Comparison of ENCODE assay signal across 1 cellular context in the genomic region with DNA sequence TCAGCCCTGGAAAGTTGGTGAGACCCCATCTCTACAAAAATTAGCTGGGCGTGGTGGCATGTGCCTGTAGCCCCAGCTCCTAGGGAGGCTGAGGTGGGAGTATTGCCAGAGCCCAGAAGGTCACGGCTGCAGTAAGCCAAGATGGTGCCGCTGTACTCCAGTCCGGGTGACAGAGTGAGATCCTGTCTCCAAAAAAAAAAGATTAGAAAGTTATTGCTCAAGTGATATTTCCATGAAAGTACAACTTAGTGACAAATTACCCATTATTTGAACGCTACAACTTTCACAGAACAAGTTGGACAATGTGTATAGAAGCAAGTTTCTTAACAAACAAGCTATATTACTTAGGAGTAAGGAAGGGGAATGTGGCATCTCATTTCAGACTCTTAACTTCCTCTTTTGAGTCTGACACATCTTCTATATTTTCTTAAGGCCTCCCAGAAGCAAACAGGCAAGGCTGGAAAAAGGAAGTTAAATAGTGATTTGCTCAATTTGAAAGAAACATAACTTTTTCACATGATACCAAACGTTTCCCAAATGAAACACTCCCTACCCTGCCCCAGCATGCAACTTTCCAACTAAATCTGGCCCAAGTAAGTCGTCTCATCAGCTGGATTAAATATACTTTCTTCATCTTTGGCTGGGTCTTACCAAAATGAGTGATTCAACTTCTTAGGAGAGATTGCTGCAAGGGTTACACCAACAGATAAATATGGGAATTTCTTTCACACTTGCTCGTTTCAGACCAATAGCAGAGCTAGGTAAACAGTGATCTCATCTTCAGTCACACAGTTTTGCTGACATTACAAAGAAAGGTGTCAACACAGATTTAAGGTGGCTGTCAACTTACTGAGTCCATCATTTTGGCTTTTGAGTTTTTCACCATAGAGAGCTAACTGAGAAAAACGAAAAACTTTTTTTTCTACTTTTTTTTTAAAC.
TF ChIP-seq lines count a peak whose summit lies in the region.

No MANE protein-coding gene starts in this region.

TF ChIP-seq in K562, 482 proteins besides CTCF, POLR2A, EP300 and RAD21 (continued from another document and continues in another):
- TF ChIP-seq, protein P1, sequence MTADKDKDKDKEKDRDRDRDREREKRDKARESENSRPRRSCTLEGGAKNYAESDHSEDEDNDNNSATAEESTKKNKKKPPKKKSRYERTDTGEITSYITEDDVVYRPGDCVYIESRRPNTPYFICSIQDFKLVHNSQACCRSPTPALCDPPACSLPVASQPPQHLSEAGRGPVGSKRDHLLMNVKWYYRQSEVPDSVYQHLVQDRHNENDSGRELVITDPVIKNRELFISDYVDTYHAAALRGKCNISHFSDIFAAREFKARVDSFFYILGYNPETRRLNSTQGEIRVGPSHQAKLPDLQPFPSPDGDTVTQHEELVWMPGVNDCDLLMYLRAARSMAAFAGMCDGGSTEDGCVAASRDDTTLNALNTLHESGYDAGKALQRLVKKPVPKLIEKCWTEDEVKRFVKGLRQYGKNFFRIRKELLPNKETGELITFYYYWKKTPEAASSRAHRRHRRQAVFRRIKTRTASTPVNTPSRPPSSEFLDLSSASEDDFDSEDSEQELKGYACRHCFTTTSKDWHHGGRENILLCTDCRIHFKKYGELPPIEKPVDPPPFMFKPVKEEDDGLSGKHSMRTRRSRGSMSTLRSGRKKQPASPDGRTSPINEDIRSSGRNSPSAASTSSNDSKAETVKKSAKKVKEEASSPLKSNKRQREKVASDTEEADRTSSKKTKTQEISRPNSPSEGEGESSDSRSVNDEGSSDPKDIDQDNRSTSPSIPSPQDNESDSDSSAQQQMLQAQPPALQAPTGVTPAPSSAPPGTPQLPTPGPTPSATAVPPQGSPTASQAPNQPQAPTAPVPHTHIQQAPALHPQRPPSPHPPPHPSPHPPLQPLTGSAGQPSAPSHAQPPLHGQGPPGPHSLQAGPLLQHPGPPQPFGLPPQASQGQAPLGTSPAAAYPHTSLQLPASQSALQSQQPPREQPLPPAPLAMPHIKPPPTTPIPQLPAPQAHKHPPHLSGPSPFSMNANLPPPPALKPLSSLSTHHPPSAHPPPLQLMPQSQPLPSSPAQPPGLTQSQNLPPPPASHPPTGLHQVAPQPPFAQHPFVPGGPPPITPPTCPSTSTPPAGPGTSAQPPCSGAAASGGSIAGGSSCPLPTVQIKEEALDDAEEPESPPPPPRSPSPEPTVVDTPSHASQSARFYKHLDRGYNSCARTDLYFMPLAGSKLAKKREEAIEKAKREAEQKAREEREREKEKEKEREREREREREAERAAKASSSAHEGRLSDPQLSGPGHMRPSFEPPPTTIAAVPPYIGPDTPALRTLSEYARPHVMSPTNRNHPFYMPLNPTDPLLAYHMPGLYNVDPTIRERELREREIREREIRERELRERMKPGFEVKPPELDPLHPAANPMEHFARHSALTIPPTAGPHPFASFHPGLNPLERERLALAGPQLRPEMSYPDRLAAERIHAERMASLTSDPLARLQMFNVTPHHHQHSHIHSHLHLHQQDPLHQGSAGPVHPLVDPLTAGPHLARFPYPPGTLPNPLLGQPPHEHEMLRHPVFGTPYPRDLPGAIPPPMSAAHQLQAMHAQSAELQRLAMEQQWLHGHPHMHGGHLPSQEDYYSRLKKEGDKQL (CRISPR knock-in tag; IDR thresholded peaks at IDR 0.05; ENCODE audit: borderline replicate concordance): no peak
- TF ChIP-seq CEBPZ (IDR thresholded peaks at IDR 0.05; ENCODE audit: borderline replicate concordance, low read depth, low read length) (no peak), SRSF1 (IDR thresholded peaks at IDR 0.05; ENCODE audit: low read depth, low read length) (no peak), ZNF785 (CRISPR knock-in tag; IDR thresholded peaks at IDR 0.05) (no peak), MTA3 (IDR thresholded peaks at IDR 0.05; ENCODE audit: borderline replicate concordance) (0 out of 2 replicates have a peak, but pooled peaks have one; percentile 25), ZNF174 (CRISPR knock-in tag; IDR thresholded peaks at IDR 0.05) (no peak), ZNF668 (CRISPR knock-in tag; IDR thresholded peaks at IDR 0.05) (no peak), FOS (IDR thresholded peaks at IDR 0.05; ENCODE audit: extremely low read depth, insufficient read length) (no peak), RB1 (IDR thresholded peaks at IDR 0.05; ENCODE audit: low read depth) (no peak), MAFG (tag; conservative IDR thresholded peaks at IDR 0.05) (peak; percentile 42), POLR2H (tag; IDR thresholded peaks at IDR 0.05; ENCODE audit: low read depth) (no peak; the same call in none of the 2 replicates), SRF (CRISPR knock-in tag; IDR thresholded peaks at IDR 0.05) (no peak), GTF3C2 (IDR thresholded peaks at IDR 0.05; ENCODE audit: borderline replicate concordance, extremely low read depth, insufficient read length) (no peak), ZKSCAN1 (IDR thresholded peaks at IDR 0.05; ENCODE audit: low read depth, low read length) (no peak), ZNF57 (CRISPR knock-in tag; IDR thresholded peaks at IDR 0.05) (no peak), NR2C1 (IDR thresholded peaks at IDR 0.05) (no peak), NR2C1 (tag; IDR thresholded peaks at IDR 0.05) (no peak; the same call in 1 of the 2 replicates), MEF2D (tag; conservative IDR thresholded peaks at IDR 0.05; ENCODE audit: low read depth) (peak; percentile 33; the same call in 1 of the 2 replicates), FOXM1 (IDR thresholded peaks at IDR 0.05; ENCODE audit: low read depth) (peak; percentile 25; the same call in 1 of the 2 replicates), FOXM1 (CRISPR knock-in tag; IDR thresholded peaks at IDR 0.05; ENCODE audit: low read depth) (no peak), SRSF7 (optimal IDR thresholded peaks at IDR 0.05; ENCODE audit: low read depth, low read length) (no peak), E2F6 (IDR thresholded peaks at IDR 0.05; ENCODE audit: borderline replicate concordance in 1 of 2, extremely low read depth in 1 of 2, insufficient read depth in 1 of 2, insufficient read length in 1 of 2, low read depth in 1 of 2, low read length in 1 of 2, poor library complexity in 1 of 2, severe bottlenecking in 1 of 2) (no peak), USF1 (CRISPR knock-in tag; IDR thresholded peaks at IDR 0.05) (no peak), NFRKB (IDR thresholded peaks at IDR 0.05; ENCODE audit: low read depth) (peak; percentile 11), CXXC5 (CRISPR knock-in tag; IDR thresholded peaks at IDR 0.05) (0 out of 2 replicates have a peak, but pooled peaks have one; percentile 30), ZNF175 (CRISPR knock-in tag; IDR thresholded peaks at IDR 0.05; ENCODE audit: low read depth) (peak; percentile 65), MXI1 (IDR thresholded peaks at IDR 0.05; ENCODE audit: low read depth, low read length) (no peak), FOSL1 (tag; conservative IDR thresholded peaks at IDR 0.05) (no peak; the same call in 1 of the 2 replicates), EWSR1 (IDR thresholded peaks at IDR 0.05; ENCODE audit: borderline replicate concordance, low read depth, partially characterized antibody) (no peak), EHMT2 (IDR thresholded peaks at IDR 0.05) (no peak), ATF3 (IDR thresholded peaks at IDR 0.05) (peak; percentile 39; the same call in 1 of the 2 replicates), ATF3 (CRISPR knock-in tag; conservative IDR thresholded peaks at IDR 0.05) (no peak), RBM14 (IDR thresholded peaks at IDR 0.05; ENCODE audit: borderline replicate concordance, insufficient read depth, low read depth, low read length) (no peak), PML (IDR thresholded peaks at IDR 0.05; ENCODE audit: low read length) (no peak), ZNF311 (CRISPR knock-in tag; IDR thresholded peaks at IDR 0.05) (no peak), ZNF699 (CRISPR knock-in tag; IDR thresholded peaks at IDR 0.05; ENCODE audit: insufficient replicate concordance) (no peak), SMAD1 (IDR thresholded peaks at IDR 0.05; ENCODE audit: low read depth, low read length, partially characterized antibody) (no peak), SFPQ (IDR thresholded peaks at IDR 0.05; ENCODE audit: low read depth, low read length) (no peak), SAFB (IDR thresholded peaks at IDR 0.05; ENCODE audit: borderline replicate concordance, low read depth, low read length) (no peak), FOXP1 (CRISPR knock-in tag; IDR thresholded peaks at IDR 0.05) (no peak)
- TF ChIP-seq, protein P2, sequence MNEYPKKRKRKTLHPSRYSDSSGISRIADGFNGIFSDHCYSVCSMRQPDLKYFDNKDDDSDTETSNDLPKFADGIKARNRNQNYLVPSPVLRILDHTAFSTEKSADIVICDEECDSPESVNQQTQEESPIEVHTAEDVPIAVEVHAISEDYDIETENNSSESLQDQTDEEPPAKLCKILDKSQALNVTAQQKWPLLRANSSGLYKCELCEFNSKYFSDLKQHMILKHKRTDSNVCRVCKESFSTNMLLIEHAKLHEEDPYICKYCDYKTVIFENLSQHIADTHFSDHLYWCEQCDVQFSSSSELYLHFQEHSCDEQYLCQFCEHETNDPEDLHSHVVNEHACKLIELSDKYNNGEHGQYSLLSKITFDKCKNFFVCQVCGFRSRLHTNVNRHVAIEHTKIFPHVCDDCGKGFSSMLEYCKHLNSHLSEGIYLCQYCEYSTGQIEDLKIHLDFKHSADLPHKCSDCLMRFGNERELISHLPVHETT (CRISPR knock-in tag; conservative IDR thresholded peaks at IDR 0.05 in 1 of 2, IDR thresholded peaks at IDR 0.05 in 1 of 2): peak in 1 of 2 experiments; percentile 57; a peak in 2 of 4 replicates
